Comparison of ENCODE assay signal across 31 cellular contexts in the genomic region with DNA sequence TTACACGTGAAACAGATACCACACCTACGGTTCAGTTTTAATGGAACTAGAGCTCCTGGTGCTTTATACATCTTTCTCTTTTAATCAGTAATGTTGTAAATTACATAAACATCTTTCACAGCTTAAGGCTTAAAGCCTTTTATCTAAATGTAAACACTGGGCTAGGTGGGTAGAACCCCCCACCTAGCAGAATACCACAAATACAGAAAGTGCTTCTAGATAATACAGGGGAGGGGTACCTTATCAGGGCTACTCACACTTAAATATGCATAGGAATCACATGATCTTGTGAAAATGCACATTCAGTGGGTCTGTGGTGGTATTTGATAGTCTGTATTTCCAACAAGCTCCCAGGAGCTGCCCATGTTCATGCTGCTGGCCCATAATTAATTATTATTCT.
"Had no signal": no experiment of that assay in that cellular context is flagged by ENCODE, and none has a peak within 500 bp of the region (broad histone marks: within the 10 kb centered on the region; RNA-seq: fewer than 3 reads in every experiment).

No MANE protein-coding gene starts in this region.

- DNase-seq: activated CD4-positive, alpha-beta T cell treated with anti-CD3 and anti-CD28 coated beads for 1 hour; activated CD4-positive, alpha-beta T cell treated with anti-CD3 and anti-CD28 coated beads, Interleukin-2, amount 50 U/mL, for 1 hour; activated CD8-positive, alpha-beta T cell treated with anti-CD3 and anti-CD28 coated beads for 36 hours; activated T-cell treated with anti-CD3 and anti-CD28 coated beads, Interleukin-2, amount 50 U/mL, for 48 hours; anterior cingulate cortex; body of pancreas; dermis blood vessel endothelial cell; effector CD4-positive, alpha-beta T cell; esophagus squamous epithelium; gastrocnemius medialis; glutamatergic neuron; islet precursor cell; left cardiac atrium; left ventricle myocardium superior; pancreas; retina; stimulated activated CD4-positive, alpha-beta T cell treated with anti-CD3 and anti-CD28 coated beads, Interleukin-12 subunit alpha, Interleukin-12 subunit beta, amount 100 ng/mL, for 4 hours; stimulated activated CD4-positive, alpha-beta T cell treated with anti-CD3 and anti-CD28 coated beads, Interleukin-4, amount 100 ng/mL, for 1 hour; stimulated activated naive CD8-positive, alpha-beta T cell treated with anti-CD3 and anti-CD28 coated beads, Interleukin-15, amount 100 ng/mL, for 72 hours; substantia nigra; uterus had no signal

- H3K27me3 Mint-ChIP-seq: activated CD8-positive, alpha-beta T cell treated with anti-CD3 and anti-CD28 coated beads for 36 hours; activated naive CD4-positive, alpha-beta T cell treated with anti-CD3 and anti-CD28 coated beads, Interleukin-2, amount 50 U/mL, for 24 hours; stimulated activated naive CD8-positive, alpha-beta T cell treated with anti-CD3 and anti-CD28 coated beads, Interleukin-15, amount 100 ng/mL, for 72 hours; type B pancreatic cell had no signal

- H3K36me3 Mint-ChIP-seq: activated naive CD4-positive, alpha-beta T cell treated with anti-CD3 and anti-CD28 coated beads, Interleukin-2, amount 50 U/mL, for 24 hours; type B pancreatic cell had no signal

- H3K4me3 ChIP-seq: body of pancreas, esophagus squamous epithelium, gastrocnemius medialis, hepatocyte, pancreas, prostate gland, skin epidermis, uterus had no signal

- H3K4me2 ChIP-seq: hepatocyte had no signal

- H3K4me1 Mint-ChIP-seq: activated naive CD4-positive, alpha-beta T cell treated with anti-CD3 and anti-CD28 coated beads, Interleukin-2, amount 50 U/mL, for 24 hours; nephron; stimulated activated naive CD8-positive, alpha-beta T cell treated with anti-CD3 and anti-CD28 coated beads, Interleukin-15, amount 100 ng/mL, for 72 hours; WTC11 had no signal

- H3K4me1 ChIP-seq: body of pancreas, esophagus squamous epithelium, gastrocnemius medialis, pancreas, prostate gland, uterus had no signal

- H3K9me3 ChIP-seq: body of pancreas, esophagus squamous epithelium, gastrocnemius medialis, neutrophil, pancreas, prostate gland had no signal

- H3K4me3 Mint-ChIP-seq: activated CD8-positive, alpha-beta T cell treated with anti-CD3 and anti-CD28 coated beads for 36 hours; activated naive CD4-positive, alpha-beta T cell treated with anti-CD3 and anti-CD28 coated beads, Interleukin-2, amount 50 U/mL, for 24 hours; nephron; stimulated activated naive CD8-positive, alpha-beta T cell treated with anti-CD3 and anti-CD28 coated beads, Interleukin-15, amount 100 ng/mL, for 72 hours; type B pancreatic cell; WTC11 had no signal

- ATAC-seq: activated CD8-positive, alpha-beta T cell treated with anti-CD3 and anti-CD28 coated beads for 36 hours; body of pancreas; gastrocnemius medialis; left cardiac atrium; left ventricle myocardium superior; pancreas; sciatic nerve; stimulated activated naive CD8-positive, alpha-beta T cell treated with anti-CD3 and anti-CD28 coated beads, Interleukin-15, amount 100 ng/mL, for 72 hours; WTC11 had no signal

- H2AFZ ChIP-seq: hepatocyte had no signal

- H3K27ac ChIP-seq: body of pancreas, esophagus squamous epithelium, gastrocnemius medialis, hepatocyte, neutrophil, pancreas, prostate gland, skin epidermis, uterus had no signal

- H3K27me3 ChIP-seq: body of pancreas, esophagus squamous epithelium, gastrocnemius medialis, hepatocyte, neutrophil, pancreas, uterus had no signal

- H3K27ac Mint-ChIP-seq: activated CD8-positive, alpha-beta T cell treated with anti-CD3 and anti-CD28 coated beads for 36 hours; activated T-helper 2 cell treated with anti-CD3 and anti-CD28 coated beads, Interferon-gamma antibody, Interleukin-2, Interleukin-4, amounts not matched to agents 10 μg/mL and 5 μg/mL and 100 μg/mL, durations not matched to agents 14 hours and 24 hours and 36 hours; nephron; stimulated activated naive CD8-positive, alpha-beta T cell treated with anti-CD3 and anti-CD28 coated beads, Interleukin-15, amount 100 ng/mL, for 72 hours; type B pancreatic cell; WTC11 had no signal

- H3K9me3 Mint-ChIP-seq: type B pancreatic cell had no signal

- H3K79me2 ChIP-seq: hepatocyte had no signal

- H3K36me3 ChIP-seq: esophagus squamous epithelium, gastrocnemius medialis, neutrophil, pancreas, prostate gland, uterus had no signal
